ENCODE assay signal across 1 cellular context in the genomic region with DNA sequence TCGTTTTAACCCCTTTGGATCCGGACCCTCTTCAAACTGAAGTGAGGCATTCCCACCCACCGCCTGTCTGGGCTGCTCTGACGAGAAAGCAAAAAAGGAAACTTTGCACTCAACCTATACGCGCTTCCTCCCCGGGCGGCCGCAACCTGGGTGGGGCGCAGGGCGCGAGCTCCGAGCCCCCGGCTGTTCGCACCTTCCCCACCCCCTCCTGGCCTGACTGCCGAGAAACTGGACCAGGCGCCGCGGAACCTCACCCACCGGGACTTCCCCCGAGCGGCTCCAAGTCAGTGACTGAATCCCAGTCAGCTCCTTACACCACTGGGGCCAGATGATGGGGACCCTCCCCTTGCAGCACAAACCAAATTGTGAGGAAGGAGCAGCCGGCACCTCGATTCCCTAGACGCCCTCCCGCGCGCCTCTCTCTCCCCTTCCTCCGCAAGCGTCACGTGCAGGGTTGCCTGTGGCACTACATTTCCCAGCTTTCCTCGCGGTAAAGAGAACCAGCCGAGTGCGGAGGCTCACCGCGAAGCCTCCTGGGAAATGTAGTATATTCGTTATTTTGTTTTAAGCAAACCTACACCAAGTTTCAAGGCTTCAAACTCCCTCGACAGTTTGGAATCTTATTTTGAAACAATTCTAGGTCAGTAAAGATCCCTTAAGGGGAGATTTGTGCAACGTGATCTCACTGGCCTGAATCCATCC.
TF ChIP-seq lines count a peak whose summit lies in the region.

A gene with protein sequence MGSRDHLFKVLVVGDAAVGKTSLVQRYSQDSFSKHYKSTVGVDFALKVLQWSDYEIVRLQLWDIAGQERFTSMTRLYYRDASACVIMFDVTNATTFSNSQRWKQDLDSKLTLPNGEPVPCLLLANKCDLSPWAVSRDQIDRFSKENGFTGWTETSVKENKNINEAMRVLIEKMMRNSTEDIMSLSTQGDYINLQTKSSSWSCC (minus strand): TSS at position 468 of the 702 bp plus-strand sequence. CDS start 526 bp downstream, outside the sequence.

TF ChIP-seq in H1, 55 proteins besides CTCF, POLR2A, EP300 and RAD21 (continued from another document):
- TF ChIP-seq GTF2F1 (IDR thresholded peaks at IDR 0.05; ENCODE audit: borderline replicate concordance, low read depth, low read length) (no peak), SAP30 (IDR thresholded peaks at IDR 0.05; ENCODE audit: insufficient read depth, insufficient replicate concordance, low read length) (no peak), SIX5 (IDR thresholded peaks at IDR 0.05; ENCODE audit: low read depth, low read length) (peak; percentile 98), NANOG (IDR thresholded peaks at IDR 0.05; ENCODE audit: insufficient read depth, low read depth, low read length, poor library complexity, severe bottlenecking) (no peak), MAX (IDR thresholded peaks at IDR 0.05) (peak; percentile 88), MAFK (IDR thresholded peaks at IDR 0.05; ENCODE audit: low read depth, low read length) (no peak), TAF7 (optimal IDR thresholded peaks at IDR 0.05; ENCODE audit: borderline replicate concordance, low read depth, low read length) (no peak), KDM4A (IDR thresholded peaks at IDR 0.05; ENCODE audit: low read depth, low read length, severe bottlenecking) (peak; percentile 89), TEAD4 (IDR thresholded peaks at IDR 0.05; ENCODE audit: low read depth, low read length) (no peak), JUND (IDR thresholded peaks at IDR 0.05; ENCODE audit: low read length) (no peak), KDM1A (IDR thresholded peaks at IDR 0.05; ENCODE audit: borderline replicate concordance, low read length) (no peak), GABPA (IDR thresholded peaks at IDR 0.05; ENCODE audit: borderline replicate concordance, insufficient read depth, low read length) (no peak), SP2 (IDR thresholded peaks at IDR 0.05; ENCODE audit: low read length) (no peak), ASH2L (IDR thresholded peaks at IDR 0.05; ENCODE audit: low read length) (peak; percentile 53), CHD2 (IDR thresholded peaks at IDR 0.05; ENCODE audit: low read length) (no peak), SIN3A (conservative IDR thresholded peaks at IDR 0.05 in 1 of 2, IDR thresholded peaks at IDR 0.05 in 1 of 2; ENCODE audit: low read depth in 1 of 2, low read length in 2 of 2) (peak in 1 of 2 experiments; percentile 85; a peak in 1 of 4 replicates), PHF8 (conservative IDR thresholded peaks at IDR 0.05; ENCODE audit: low read depth, low read length) (peak; percentile 37; the same call in 1 of the 2 replicates), BACH1 (IDR thresholded peaks at IDR 0.05; ENCODE audit: low read length) (no peak), RNF2 (IDR thresholded peaks at IDR 0.05; ENCODE audit: borderline replicate concordance, low read depth, low read length, missing control alignments, poor library complexity, severe bottlenecking) (no peak), EZH2 (IDR thresholded peaks at IDR 0.05; ENCODE audit: low read depth, low read length, severe bottlenecking) (no peak), TAF1 (IDR thresholded peaks at IDR 0.05; ENCODE audit: low read depth, low read length) (peak; percentile 74; the same call in 1 of the 2 replicates), SP1 (IDR thresholded peaks at IDR 0.05; ENCODE audit: low read depth, low read length) (no peak), POU5F1 (IDR thresholded peaks at IDR 0.05; ENCODE audit: low read depth, low read length) (no peak), YY1 (IDR thresholded peaks at IDR 0.05; ENCODE audit: low read depth, low read length) (no peak), CREB1 (IDR thresholded peaks at IDR 0.05) (peak; percentile 60), TBP (IDR thresholded peaks at IDR 0.05; ENCODE audit: low read depth, low read length) (peak; percentile 53; the same call in 1 of the 2 replicates), USF2 (IDR thresholded peaks at IDR 0.05; ENCODE audit: low read length) (peak; percentile 94), HDAC2 (IDR thresholded peaks at IDR 0.05; ENCODE audit: borderline replicate concordance in 1 of 2, low read depth in 2 of 2, low read length in 2 of 2) (peak in 1 of 2 experiments; percentile 37; a peak in 1 of 4 replicates), NRF1 (IDR thresholded peaks at IDR 0.05; ENCODE audit: low read depth, low read length) (no peak), CTBP2 (IDR thresholded peaks at IDR 0.05; ENCODE audit: borderline replicate concordance, insufficient read depth, insufficient read length, low read length) (no peak), E2F6 (IDR thresholded peaks at IDR 0.05) (peak; percentile 77), POLR2AphosphoS5 (IDR thresholded peaks at IDR 0.05; ENCODE audit: low read depth, low read length) (no peak), SUZ12 (IDR thresholded peaks at IDR 0.05; ENCODE audit: low read length) (no peak)
- TF ChIP-seq, protein P1, sequence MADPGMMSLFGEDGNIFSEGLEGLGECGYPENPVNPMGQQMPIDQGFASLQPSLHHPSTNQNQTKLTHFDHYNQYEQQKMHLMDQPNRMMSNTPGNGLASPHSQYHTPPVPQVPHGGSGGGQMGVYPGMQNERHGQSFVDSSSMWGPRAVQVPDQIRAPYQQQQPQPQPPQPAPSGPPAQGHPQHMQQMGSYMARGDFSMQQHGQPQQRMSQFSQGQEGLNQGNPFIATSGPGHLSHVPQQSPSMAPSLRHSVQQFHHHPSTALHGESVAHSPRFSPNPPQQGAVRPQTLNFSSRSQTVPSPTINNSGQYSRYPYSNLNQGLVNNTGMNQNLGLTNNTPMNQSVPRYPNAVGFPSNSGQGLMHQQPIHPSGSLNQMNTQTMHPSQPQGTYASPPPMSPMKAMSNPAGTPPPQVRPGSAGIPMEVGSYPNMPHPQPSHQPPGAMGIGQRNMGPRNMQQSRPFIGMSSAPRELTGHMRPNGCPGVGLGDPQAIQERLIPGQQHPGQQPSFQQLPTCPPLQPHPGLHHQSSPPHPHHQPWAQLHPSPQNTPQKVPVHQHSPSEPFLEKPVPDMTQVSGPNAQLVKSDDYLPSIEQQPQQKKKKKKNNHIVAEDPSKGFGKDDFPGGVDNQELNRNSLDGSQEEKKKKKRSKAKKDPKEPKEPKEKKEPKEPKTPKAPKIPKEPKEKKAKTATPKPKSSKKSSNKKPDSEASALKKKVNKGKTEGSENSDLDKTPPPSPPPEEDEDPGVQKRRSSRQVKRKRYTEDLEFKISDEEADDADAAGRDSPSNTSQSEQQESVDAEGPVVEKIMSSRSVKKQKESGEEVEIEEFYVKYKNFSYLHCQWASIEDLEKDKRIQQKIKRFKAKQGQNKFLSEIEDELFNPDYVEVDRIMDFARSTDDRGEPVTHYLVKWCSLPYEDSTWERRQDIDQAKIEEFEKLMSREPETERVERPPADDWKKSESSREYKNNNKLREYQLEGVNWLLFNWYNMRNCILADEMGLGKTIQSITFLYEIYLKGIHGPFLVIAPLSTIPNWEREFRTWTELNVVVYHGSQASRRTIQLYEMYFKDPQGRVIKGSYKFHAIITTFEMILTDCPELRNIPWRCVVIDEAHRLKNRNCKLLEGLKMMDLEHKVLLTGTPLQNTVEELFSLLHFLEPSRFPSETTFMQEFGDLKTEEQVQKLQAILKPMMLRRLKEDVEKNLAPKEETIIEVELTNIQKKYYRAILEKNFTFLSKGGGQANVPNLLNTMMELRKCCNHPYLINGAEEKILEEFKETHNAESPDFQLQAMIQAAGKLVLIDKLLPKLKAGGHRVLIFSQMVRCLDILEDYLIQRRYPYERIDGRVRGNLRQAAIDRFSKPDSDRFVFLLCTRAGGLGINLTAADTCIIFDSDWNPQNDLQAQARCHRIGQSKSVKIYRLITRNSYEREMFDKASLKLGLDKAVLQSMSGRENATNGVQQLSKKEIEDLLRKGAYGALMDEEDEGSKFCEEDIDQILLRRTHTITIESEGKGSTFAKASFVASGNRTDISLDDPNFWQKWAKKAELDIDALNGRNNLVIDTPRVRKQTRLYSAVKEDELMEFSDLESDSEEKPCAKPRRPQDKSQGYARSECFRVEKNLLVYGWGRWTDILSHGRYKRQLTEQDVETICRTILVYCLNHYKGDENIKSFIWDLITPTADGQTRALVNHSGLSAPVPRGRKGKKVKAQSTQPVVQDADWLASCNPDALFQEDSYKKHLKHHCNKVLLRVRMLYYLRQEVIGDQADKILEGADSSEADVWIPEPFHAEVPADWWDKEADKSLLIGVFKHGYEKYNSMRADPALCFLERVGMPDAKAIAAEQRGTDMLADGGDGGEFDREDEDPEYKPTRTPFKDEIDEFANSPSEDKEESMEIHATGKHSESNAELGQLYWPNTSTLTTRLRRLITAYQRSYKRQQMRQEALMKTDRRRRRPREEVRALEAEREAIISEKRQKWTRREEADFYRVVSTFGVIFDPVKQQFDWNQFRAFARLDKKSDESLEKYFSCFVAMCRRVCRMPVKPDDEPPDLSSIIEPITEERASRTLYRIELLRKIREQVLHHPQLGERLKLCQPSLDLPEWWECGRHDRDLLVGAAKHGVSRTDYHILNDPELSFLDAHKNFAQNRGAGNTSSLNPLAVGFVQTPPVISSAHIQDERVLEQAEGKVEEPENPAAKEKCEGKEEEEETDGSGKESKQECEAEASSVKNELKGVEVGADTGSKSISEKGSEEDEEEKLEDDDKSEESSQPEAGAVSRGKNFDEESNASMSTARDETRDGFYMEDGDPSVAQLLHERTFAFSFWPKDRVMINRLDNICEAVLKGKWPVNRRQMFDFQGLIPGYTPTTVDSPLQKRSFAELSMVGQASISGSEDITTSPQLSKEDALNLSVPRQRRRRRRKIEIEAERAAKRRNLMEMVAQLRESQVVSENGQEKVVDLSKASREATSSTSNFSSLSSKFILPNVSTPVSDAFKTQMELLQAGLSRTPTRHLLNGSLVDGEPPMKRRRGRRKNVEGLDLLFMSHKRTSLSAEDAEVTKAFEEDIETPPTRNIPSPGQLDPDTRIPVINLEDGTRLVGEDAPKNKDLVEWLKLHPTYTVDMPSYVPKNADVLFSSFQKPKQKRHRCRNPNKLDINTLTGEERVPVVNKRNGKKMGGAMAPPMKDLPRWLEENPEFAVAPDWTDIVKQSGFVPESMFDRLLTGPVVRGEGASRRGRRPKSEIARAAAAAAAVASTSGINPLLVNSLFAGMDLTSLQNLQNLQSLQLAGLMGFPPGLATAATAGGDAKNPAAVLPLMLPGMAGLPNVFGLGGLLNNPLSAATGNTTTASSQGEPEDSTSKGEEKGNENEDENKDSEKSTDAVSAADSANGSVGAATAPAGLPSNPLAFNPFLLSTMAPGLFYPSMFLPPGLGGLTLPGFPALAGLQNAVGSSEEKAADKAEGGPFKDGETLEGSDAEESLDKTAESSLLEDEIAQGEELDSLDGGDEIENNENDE (IDR thresholded peaks at IDR 0.05; ENCODE audit: insufficient replicate concordance, low read length) = no peak
- TF ChIP-seq, protein P2, sequence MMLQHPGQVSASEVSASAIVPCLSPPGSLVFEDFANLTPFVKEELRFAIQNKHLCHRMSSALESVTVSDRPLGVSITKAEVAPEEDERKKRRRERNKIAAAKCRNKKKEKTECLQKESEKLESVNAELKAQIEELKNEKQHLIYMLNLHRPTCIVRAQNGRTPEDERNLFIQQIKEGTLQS (IDR thresholded peaks at IDR 0.05; ENCODE audit: insufficient read depth, low read depth, low read length) = peak; percentile 95
